ENCODE assay signal across 11 cellular contexts in genomic region chr6:81613606-81614005, GRCh38.
A peak's percentile ranks its signal among the peaks of the same experiment; 100 is the strongest.
DNase-seq lines count a peak whose midpoint lies in the region; ATAC-seq and TF ChIP-seq lines count a peak whose summit lies in the region.
"Had no signal": no experiment of that assay in that cellular context is flagged by ENCODE, and none has a peak within 500 bp of the region (broad histone marks: within the 10 kb centered on the region; RNA-seq: fewer than 3 reads in every experiment).

No MANE protein-coding gene starts in this region.

- H3K27me3 ChIP-seq in brain microvascular endothelial cell (replicated peaks), result no peaks in the 10 kb centered on the region

- H3K27ac Mint-ChIP-seq in mesothelial cell of epicardium, result peak overlapping the region; percentile 63
- H3K27ac Mint-ChIP-seq: dendritic cell treated with granulocyte-macrophage colony-stimulating factor and Interleukin-4, amounts not matched to agents 40 ng/mL and 50 ng/mL, for 4 days had no signal

- no peaks in the 10 kb centered on the region for H3K27me3 Mint-ChIP-seq in mesothelial cell of epicardium (ENCODE audit: low read depth)
- H3K27me3 Mint-ChIP-seq: dendritic cell treated with granulocyte-macrophage colony-stimulating factor and Interleukin-4, amounts not matched to agents 40 ng/mL and 50 ng/mL, for 4 days had no signal

- no peaks in the 10 kb centered on the region for H3K36me3 ChIP-seq in brain microvascular endothelial cell (replicated peaks)
- H3K36me3 ChIP-seq: prostate gland had no signal

- peak overlapping the region; percentile 20 for H3K4me3 Mint-ChIP-seq in mesothelial cell of epicardium
- H3K4me3 Mint-ChIP-seq: dendritic cell treated with granulocyte-macrophage colony-stimulating factor and Interleukin-4, amounts not matched to agents 40 ng/mL and 50 ng/mL, for 4 days had no signal

- no peaks in the 10 kb centered on the region for H3K36me3 Mint-ChIP-seq in mesothelial cell of epicardium

- TF ChIP-seq CTCF in brain microvascular endothelial cell (IDR thresholded peaks at IDR 0.05; ENCODE audit: low read depth, low read length, missing control alignments), result no peak
- no peak for TF ChIP-seq CTCF in mesothelial cell of epicardium (IDR thresholded peaks at IDR 0.05; ENCODE audit: unreplicated experiment)

- H3K27ac ChIP-seq in brain microvascular endothelial cell, result peak overlapping the region; percentile 89
- H3K27ac ChIP-seq: prostate gland had no signal

- in situ Hi-C loops in brain microvascular endothelial cell (cut with HindIII; ENCODE audit: low pct_ligation_motif_present, low sequenced_read_pairs), result no loop called here

- H3K4me1 Mint-ChIP-seq in mesothelial cell of epicardium, result peaks cover 13% of the 10 kb centered on the region

- no peaks in the 10 kb centered on the region for H3K9me3 Mint-ChIP-seq in mesothelial cell of epicardium
- H3K9me3 Mint-ChIP-seq: dendritic cell treated with granulocyte-macrophage colony-stimulating factor and Interleukin-4, amounts not matched to agents 40 ng/mL and 50 ng/mL, for 4 days had no signal

- ATAC-seq in HG02970 (IDR thresholded peaks at IDR 0.05; ENCODE audit: low FRiP score, unreplicated experiment), result no peak

- peak; percentile 47 for DNase-seq in GF-D8 (lab: John Stamatoyannopoulos, UW)
- peak; percentile 4 for DNase-seq in MV-4-11 (lab: John Stamatoyannopoulos, UW)
- peak; percentile 53 for DNase-seq in brain microvascular endothelial cell
- no peak for DNase-seq in mesothelial cell of epicardium (ENCODE audit: low spot score in 2 of 2, unreplicated experiment in 2 of 2)
- DNase-seq in stimulated activated CD4-positive, alpha-beta T cell treated with anti-CD3 and anti-CD28 coated beads, Interleukin-12 subunit alpha, Interleukin-12 subunit beta, amount 100 ng/mL, for 4 hours, result no peak
- no peak for DNase-seq in activated CD4-positive, CD25-positive, alpha-beta regulatory T cell (lab: John Stamatoyannopoulos, UW)
- DNase-seq in nucleus accumbens (lab: John Stamatoyannopoulos, UW), result no peak
- DNase-seq: NCI-H2171 treated with DMSO at 0.1 percent for 48 hours had no signal

- H3K4me3 ChIP-seq in brain microvascular endothelial cell (ENCODE audit: low read depth, low read length), result no peak overlapping the region
- H3K4me3 ChIP-seq: prostate gland had no signal

Comparison
In these comparisons a context has a peak if more than half of its experiments do, and no peak if none do; other contexts are left out.
1. DNase-seq: peak in GF-D8 (single experiment), MV-4-11 (single experiment) and brain microvascular endothelial cell (single experiment); none in mesothelial cell of epicardium (0 of 2), stimulated activated CD4-positive, alpha-beta T cell treated with anti-CD3 and anti-CD28 coated beads, Interleukin-12 subunit alpha, Interleukin-12 subunit beta, amount 100 ng/mL, for 4 hours (single experiment), activated CD4-positive, CD25-positive, alpha-beta regulatory T cell (0 of 4) and nucleus accumbens (0 of 56).